Comparison of ENCODE assay signal across 30 cellular contexts in genomic region chr5:1420211-1421195, GRCh38. TPM values are rescaled to one million over a fixed set of nuclear protein-coding genes. Genes with fewer than 3 reads are reported as not detected.
DNase-seq lines count a peak whose midpoint lies in the region; ATAC-seq and TF ChIP-seq lines count a peak whose summit lies in the region.
"Had no signal": no experiment of that assay in that cellular context is flagged by ENCODE, and none has a peak within 500 bp of the region (broad histone marks: within the 10 kb centered on the region; RNA-seq: fewer than 3 reads in every experiment).

No MANE protein-coding gene starts in this region.

- no peaks in the 10 kb centered on the region for H3K79me1 ChIP-seq in H9 (ENCODE audit: insufficient read depth, low read depth, low read length, poor library complexity, severe bottlenecking)

- no peak overlapping the region for H2BK5ac ChIP-seq in H9 (ENCODE audit: insufficient read length, low read length)

- H3K36me3 Mint-ChIP-seq in H9 (ENCODE audit: insufficient read depth in 1 of 3, low read depth in 3 of 3): no peaks in the 10 kb centered on the region; a peak in 1 of 7 replicates
- H3K36me3 Mint-ChIP-seq in chondrocyte (ENCODE audit: low read depth): no peaks in the 10 kb centered on the region

- no peak overlapping the region for H3K4me3 ChIP-seq in AG10803 (ENCODE audit: low read length)
- no peak overlapping the region for H3K4me3 ChIP-seq in osteoblast (ENCODE audit: insufficient read depth, low read length)
- H3K4me3 ChIP-seq in coronary artery: no peak overlapping the region
- H3K4me3 ChIP-seq: ascending aorta, esophagus squamous epithelium had no signal

- DNase-seq in AG10803 (ENCODE audit: low read depth) (peak; percentile 4), H9 (no peak), chondrocyte (ENCODE audit: low spot score) (peak; percentile 67), osteoblast (ENCODE audit: insufficient read length, low spot score, missing footprints) (peak; percentile 76), coronary artery (ENCODE audit: low spot score) (no peak), NCI-H82 treated with DMSO at 0.1 percent for 48 hours (lab: John Stamatoyannopoulos, UW; ENCODE audit: unreplicated experiment) (no peak)
- DNase-seq: activated CD4-positive, CD25-positive, alpha-beta regulatory T cell treated with anti-CD3 and anti-CD28 coated beads, Interleukin-2, amount 50 U/mL, for 72 hours; activated CD8-positive, alpha-beta T cell treated with anti-CD3 and anti-CD28 coated beads, Interleukin-2, amount 10 ng/mL, durations not matched to agents 7 days and 5 days; activated naive CD4-positive, alpha-beta T cell treated with anti-CD3 and anti-CD28 coated beads for 36 hours; activated T-cell treated with anti-CD3 and anti-CD28 coated beads, Interleukin-2, amount 50 U/mL, for 24 hours; effector memory CD8-positive, alpha-beta T cell; esophagus squamous epithelium; HCEC 1CT; Karpas-422; left cardiac atrium; midbrain; NCI-H1092; NCI-H2081; NCI-H446 treated with DMSO at 0.1 percent for 48 hours; NK-92 treated with Interleukin-12 subunit alpha and Interleukin-12 subunit beta, amount 100 ng/mL, for 24 hours; substantia nigra; T1000 had no signal

- H3K18ac ChIP-seq in H9 (ENCODE audit: insufficient read length, low read depth, low read length): no peak overlapping the region

- no peak overlapping the region for H2BK12ac ChIP-seq in H9 (ENCODE audit: insufficient read length, low read depth, low read length)

- no CpG with 5 or more reads among the region's 23 CpGs for WGBS in H9 (ENCODE audit: extremely low coverage, insufficient read length, low lambda C conversion rate)

- no peak overlapping the region for H2BK120ac ChIP-seq in H9 (ENCODE audit: low read depth, low read length, poor library complexity, severe bottlenecking)

- H3K27me3 ChIP-seq in H9 (ENCODE audit: insufficient read depth, low read length) (no peaks in the 10 kb centered on the region), osteoblast (ENCODE audit: insufficient read depth, low read length) (no peaks in the 10 kb centered on the region)
- H3K27me3 ChIP-seq: ascending aorta had no signal

- H3K36me3 ChIP-seq in osteoblast (ENCODE audit: insufficient read depth, low read length): no peaks in the 10 kb centered on the region
- H3K36me3 ChIP-seq: ascending aorta, esophagus squamous epithelium had no signal

- H3K4me1 ChIP-seq in H9 (ENCODE audit: insufficient read depth, low read length) (no peaks in the 10 kb centered on the region), osteoblast (ENCODE audit: insufficient read depth, low read length) (no peaks in the 10 kb centered on the region)
- H3K4me1 ChIP-seq: ascending aorta, esophagus squamous epithelium had no signal

- H3K23ac ChIP-seq in H9 (ENCODE audit: insufficient read length, low read depth, low read length): no peak overlapping the region

- H3K9me3 Mint-ChIP-seq in H9 (peaks cover 6 to 7% of the 10 kb centered on the region in 2 experiments; a peak in 4 of 5 replicates), chondrocyte (ENCODE audit: low read depth) (peaks cover 15% of the 10 kb centered on the region)
- H3K9me3 Mint-ChIP-seq: activated naive CD4-positive, alpha-beta T cell treated with anti-CD3 and anti-CD28 coated beads for 36 hours; activated T-cell treated with anti-CD3 and anti-CD28 coated beads, Interleukin-2, amount 50 U/mL, for 24 hours had no signal

- no peak overlapping the region for H2BK15ac ChIP-seq in H9 (ENCODE audit: low read depth, low read length)

- no peak overlapping the region for H4K5ac ChIP-seq in H9 (ENCODE audit: insufficient read length, low read depth, low read length)

- H2AK5ac ChIP-seq in H9 (ENCODE audit: insufficient read length, low read length): no peak overlapping the region

- no peak overlapping the region for H3K56ac ChIP-seq in H9 (ENCODE audit: insufficient read length, low read depth, low read length)

- H3T11ph ChIP-seq in H9 (ENCODE audit: low read length): no peak overlapping the region

- H3K9me3 ChIP-seq in H9 (ENCODE audit: control insufficient read depth, low read depth, low read length) (no peaks in the 10 kb centered on the region), osteoblast (ENCODE audit: low read depth, low read length) (no peaks in the 10 kb centered on the region)
- H3K9me3 ChIP-seq: ascending aorta, esophagus squamous epithelium had no signal

- H3K27ac ChIP-seq in H9 (ENCODE audit: insufficient read length, low read depth, low read length) (no peak overlapping the region), osteoblast (ENCODE audit: low read depth, low read length) (no peak overlapping the region), coronary artery (no peak overlapping the region)
- H3K27ac ChIP-seq: ascending aorta, esophagus squamous epithelium had no signal

- TF ChIP-seq CTCF in AG10803 (conservative IDR thresholded peaks at IDR 0.05; ENCODE audit: low read length) (no peak), H9 (conservative IDR thresholded peaks at IDR 0.05) (no peak), chondrocyte (IDR thresholded peaks at IDR 0.05) (no peak), osteoblast (IDR thresholded peaks at IDR 0.05; ENCODE audit: extremely low read depth, low read depth, low read length) (no peak), coronary artery (IDR thresholded peaks at IDR 0.05) (no peak)

- no peak overlapping the region for H3K4ac ChIP-seq in H9 (ENCODE audit: low read depth, low read length)

- peaks cover 4% of the 10 kb centered on the region for H3K23me2 ChIP-seq in H9 (ENCODE audit: insufficient read length, low read depth, low read length, poor library complexity, severe bottlenecking)

- no peak overlapping the region for H2AFZ ChIP-seq in H9 (ENCODE audit: low read length)
- H2AFZ ChIP-seq in osteoblast (ENCODE audit: low read length): no peak overlapping the region

- H4K20me1 ChIP-seq in H9 (ENCODE audit: control insufficient read depth, insufficient read depth, insufficient read length): no peaks in the 10 kb centered on the region
- H4K20me1 ChIP-seq in osteoblast (ENCODE audit: insufficient read depth, low read length): no peaks in the 10 kb centered on the region

- no peak overlapping the region for H2BK20ac ChIP-seq in H9 (ENCODE audit: low read depth, low read length, poor library complexity, severe bottlenecking)

- H3K4me3 Mint-ChIP-seq in H9: no peak overlapping the region
- H3K4me3 Mint-ChIP-seq in chondrocyte (ENCODE audit: unreplicated experiment): no peak overlapping the region
- H3K4me3 Mint-ChIP-seq: activated CD8-positive, alpha-beta T cell treated with anti-CD3 and anti-CD28 coated beads, Interleukin-2, amount 10 ng/mL, durations not matched to agents 7 days and 5 days; activated naive CD4-positive, alpha-beta T cell treated with anti-CD3 and anti-CD28 coated beads for 36 hours; activated T-cell treated with anti-CD3 and anti-CD28 coated beads, Interleukin-2, amount 50 U/mL, for 24 hours; CD8-positive, alpha-beta memory T cell; effector memory CD8-positive, alpha-beta T cell had no signal

- ATAC-seq in HG02938 (IDR thresholded peaks at IDR 0.05; ENCODE audit: unreplicated experiment) (no peak), GM18502 (IDR thresholded peaks at IDR 0.05; ENCODE audit: poor library complexity, unreplicated experiment) (no peak)
- ATAC-seq: activated CD8-positive, alpha-beta T cell treated with anti-CD3 and anti-CD28 coated beads, Interleukin-2, amount 10 ng/mL, durations not matched to agents 7 days and 5 days; effector memory CD8-positive, alpha-beta T cell; SK-N-SH treated with all-trans-retinoic acid at 6 μM for 48 hours had no signal

- H4K91ac ChIP-seq in H9 (ENCODE audit: insufficient read length, low read depth, low read length): no peak overlapping the region

- H3K27me3 Mint-ChIP-seq in H9 (ENCODE audit: low read depth) (peaks cover 14% of the 10 kb centered on the region), chondrocyte (ENCODE audit: low read depth) (peaks cover 7% of the 10 kb centered on the region)
- H3K27me3 Mint-ChIP-seq: activated T-cell treated with anti-CD3 and anti-CD28 coated beads, Interleukin-2, amount 50 U/mL, for 24 hours had no signal

- no peak overlapping the region for H4K8ac ChIP-seq in H9 (replicated peaks; ENCODE audit: insufficient read length, low read depth, low read length)

- H3K79me2 ChIP-seq in H9 (ENCODE audit: insufficient read depth, low read length) (no peaks in the 10 kb centered on the region), osteoblast (ENCODE audit: insufficient read depth, low read length) (no peaks in the 10 kb centered on the region)

- H3K14ac ChIP-seq in H9 (ENCODE audit: insufficient read depth, low read length): peak overlapping the region; percentile 29; the same call in 1 of the 2 replicates

- no peak overlapping the region for H3K4me2 ChIP-seq in H9 (ENCODE audit: insufficient read depth, insufficient read length, low read length)
- no peak overlapping the region for H3K4me2 ChIP-seq in osteoblast (ENCODE audit: insufficient read depth, low read length)

- H3K9ac ChIP-seq in H9 (ENCODE audit: extremely low read depth, insufficient read length, low read length): no peak overlapping the region

- H3K4me1 Mint-ChIP-seq in H9 (no peaks in the 10 kb centered on the region), chondrocyte (ENCODE audit: low read depth) (peaks cover 10% of the 10 kb centered on the region)
- H3K4me1 Mint-ChIP-seq: CD8-positive, alpha-beta memory T cell had no signal

- H3K27ac Mint-ChIP-seq in H9 (no peak overlapping the region; a peak in 1 of 7 replicates), chondrocyte (ENCODE audit: unreplicated experiment) (no peak overlapping the region)
- H3K27ac Mint-ChIP-seq: activated CD8-positive, alpha-beta T cell treated with anti-CD3 and anti-CD28 coated beads, Interleukin-2, amount 10 ng/mL, durations not matched to agents 7 days and 5 days; activated naive CD4-positive, alpha-beta T cell treated with anti-CD3 and anti-CD28 coated beads for 36 hours; activated T-cell treated with anti-CD3 and anti-CD28 coated beads, Interleukin-2, amount 50 U/mL, for 24 hours; CD8-positive, alpha-beta memory T cell had no signal

RNA-seq across cellular contexts. Expression of gene SLC6A3, which starts 24.7 kb away (rescaled TPM):
- total RNA-seq in H9 (2021): 0.50 and 0.61 TPM in 2 replicates
- not detected in 3 replicates for total RNA-seq in chondrocyte
- not detected in 2 replicates for total RNA-seq in osteoblast
- total RNA-seq: activated CD8-positive, alpha-beta T cell treated with anti-CD3 and anti-CD28 coated beads, Interleukin-2, amount 10 ng/mL, durations not matched to agents 7 days and 5 days; activated naive CD4-positive, alpha-beta T cell treated with anti-CD3 and anti-CD28 coated beads for 36 hours; ascending aorta; CD8-positive, alpha-beta memory T cell; HT1080; renal cortical epithelial cell; RPMI7951 had no signal

Comparison
In these comparisons a context has a peak if more than half of its experiments do, and no peak if none do; other contexts are left out.
1. DNase-seq: peak in AG10803 (single experiment), chondrocyte (single experiment) and osteoblast (single experiment); none in H9 (single experiment), coronary artery (single experiment) and NCI-H82 treated with DMSO at 0.1 percent for 48 hours (single experiment).